ENCODE assay signal across 1 cellular context in the genomic region with DNA sequence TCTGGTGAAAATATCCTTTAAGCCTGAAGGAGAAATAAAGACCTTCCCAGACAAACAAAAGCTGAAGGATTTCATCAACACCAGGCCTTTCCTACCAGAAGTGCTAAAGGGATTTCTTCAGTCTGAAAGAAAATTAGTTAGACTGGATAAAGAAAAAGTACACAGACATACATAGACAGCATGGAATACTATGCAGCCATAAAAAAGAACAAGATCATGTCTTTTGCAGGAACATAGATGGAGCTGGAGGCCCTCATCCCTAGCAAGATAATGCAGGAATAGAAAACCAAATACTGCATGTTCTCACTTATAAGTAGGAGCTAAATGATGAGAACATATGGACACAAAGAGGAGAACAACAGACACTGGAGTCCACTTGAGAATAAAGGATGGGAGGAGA. TPM values are rescaled to one million over a fixed set of nuclear protein-coding genes. Genes with fewer than 3 reads are reported as not detected.
"Had no signal": no experiment of that assay in that cellular context is flagged by ENCODE, and none has a peak within 500 bp of the region (broad histone marks: within the 10 kb centered on the region; RNA-seq: fewer than 3 reads in every experiment).

No MANE protein-coding gene starts in this region.

RNA-seq across cellular contexts. Expression of a gene that starts 29.4 kb away (rescaled TPM):
- total RNA-seq: OCI-LY7 had no signal
